ENCODE assay signal across 23 cellular contexts in the genomic region with DNA sequence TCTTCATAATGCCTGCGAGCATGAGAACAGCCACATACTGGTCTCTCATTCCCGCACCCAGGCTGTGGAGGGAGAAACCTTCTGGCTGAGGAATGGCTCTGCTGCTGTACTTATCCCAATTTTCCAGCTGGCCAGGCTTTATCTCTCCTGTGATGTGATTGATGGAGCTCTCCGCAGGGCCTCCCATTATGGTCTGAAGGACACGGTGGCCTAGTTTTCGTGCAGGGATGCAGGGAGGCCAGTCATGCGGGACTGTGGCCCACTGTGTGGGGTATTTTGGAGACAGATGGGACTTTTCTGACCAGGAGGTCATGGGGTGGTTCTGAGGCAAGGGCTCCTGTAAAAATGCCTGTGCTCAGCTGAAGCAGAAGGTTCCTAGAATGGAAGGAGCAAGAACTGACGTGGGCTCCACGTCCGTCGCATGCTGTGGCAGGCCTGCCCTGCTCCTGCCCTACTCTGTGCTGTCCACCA.
A peak's percentile ranks its signal among the peaks of the same experiment; 100 is the strongest.
DNase-seq lines count a peak whose midpoint lies in the region; ATAC-seq and TF ChIP-seq lines count a peak whose summit lies in the region.
"Had no signal": no experiment of that assay in that cellular context is flagged by ENCODE, and none has a peak within 500 bp of the region (broad histone marks: within the 10 kb centered on the region; RNA-seq: fewer than 3 reads in every experiment).

No MANE protein-coding gene starts in this region.

- H3K36me3 ChIP-seq in BE2C, result no peaks in the 10 kb centered on the region
- no peaks in the 10 kb centered on the region for H3K36me3 ChIP-seq in neural progenitor cell
- H3K36me3 ChIP-seq: thyroid gland had no signal

- H3K9me3 ChIP-seq in BE2C (no peaks in the 10 kb centered on the region), neural progenitor cell (ENCODE audit: low read depth) (no peaks in the 10 kb centered on the region)
- H3K9me3 ChIP-seq: thyroid gland had no signal

- H3K4me1 Mint-ChIP-seq in neural progenitor cell, result peaks cover 14% of the 10 kb centered on the region
- H3K4me1 Mint-ChIP-seq in activated CD8-positive, alpha-beta T cell treated with anti-CD3 and anti-CD28 coated beads, Interleukin-2, amount 10 ng/mL, durations not matched to agents 7 days and 5 days (ENCODE audit: low read depth), result peaks cover 11% of the 10 kb centered on the region

- no peaks in the 10 kb centered on the region for H4K20me1 ChIP-seq in neural progenitor cell (ENCODE audit: low read depth)

- H3K27me3 ChIP-seq in BE2C (no peaks in the 10 kb centered on the region), neural progenitor cell (no peaks in the 10 kb centered on the region)
- H3K27me3 ChIP-seq: thyroid gland had no signal

- no peak overlapping the region for H2AFZ ChIP-seq in neural progenitor cell (replicated peaks)
- H2AFZ ChIP-seq: GM23248 had no signal

- CTCF ChIA-PET in activated CD8-positive, alpha-beta T cell treated with anti-CD3 and anti-CD28 coated beads, Interleukin-2, amount 10 ng/mL, durations not matched to agents 7 days and 5 days (lab: Charles Lee), result no interaction called here

- H3K27ac ChIP-seq in neural progenitor cell, result no peak overlapping the region
- H3K27ac ChIP-seq: GM23248, thyroid gland had no signal

- H3K27ac Mint-ChIP-seq in neural progenitor cell, result peak overlapping the region; percentile 63
- H3K27ac Mint-ChIP-seq in activated CD8-positive, alpha-beta T cell treated with anti-CD3 and anti-CD28 coated beads, Interleukin-2, amount 10 ng/mL, durations not matched to agents 7 days and 5 days, result no peak overlapping the region
- H3K27ac Mint-ChIP-seq: activated CD4-positive, alpha-beta memory T cell treated with anti-CD3 and anti-CD28 coated beads for 36 hours; activated T-cell treated with anti-CD3 and anti-CD28 coated beads, Interleukin-2, amount 50 U/mL, for 72 hours; naive thymus-derived CD4-positive, alpha-beta T cell; T-helper 1 cell treated with Interleukin-12 subunit alpha and Interleukin-12 subunit beta and Interleukin-4 antibody, amounts not matched to agents 30 μg/mL and 1 μg/mL, for 36 hours; WTC11 had no signal

- H3K4me1 ChIP-seq in BE2C (no peaks in the 10 kb centered on the region), neural progenitor cell (peaks cover 6% of the 10 kb centered on the region)
- H3K4me1 ChIP-seq: thyroid gland had no signal

- H3K9me3 Mint-ChIP-seq in neural progenitor cell, result peaks cover 5% of the 10 kb centered on the region
- no peaks in the 10 kb centered on the region for H3K9me3 Mint-ChIP-seq in activated CD8-positive, alpha-beta T cell treated with anti-CD3 and anti-CD28 coated beads, Interleukin-2, amount 10 ng/mL, durations not matched to agents 7 days and 5 days (ENCODE audit: insufficient read depth)
- H3K9me3 Mint-ChIP-seq: T-helper 1 cell treated with Interleukin-12 subunit alpha and Interleukin-12 subunit beta and Interleukin-4 antibody, amounts not matched to agents 30 μg/mL and 1 μg/mL, for 36 hours had no signal

- POLR2A ChIA-PET in activated CD8-positive, alpha-beta T cell treated with anti-CD3 and anti-CD28 coated beads, Interleukin-2, amount 10 ng/mL, durations not matched to agents 7 days and 5 days (lab: Charles Lee), result no interaction called here

- no peak overlapping the region for H3K4me3 Mint-ChIP-seq in neural progenitor cell
- no peak overlapping the region for H3K4me3 Mint-ChIP-seq in activated CD8-positive, alpha-beta T cell treated with anti-CD3 and anti-CD28 coated beads, Interleukin-2, amount 10 ng/mL, durations not matched to agents 7 days and 5 days
- H3K4me3 Mint-ChIP-seq: activated CD4-positive, alpha-beta memory T cell treated with anti-CD3 and anti-CD28 coated beads for 36 hours; activated T-cell treated with anti-CD3 and anti-CD28 coated beads, Interleukin-2, amount 50 U/mL, for 72 hours; CD4-positive, alpha-beta memory T cell; naive thymus-derived CD4-positive, alpha-beta T cell; T-helper 1 cell treated with Interleukin-12 subunit alpha and Interleukin-12 subunit beta and Interleukin-4 antibody, amounts not matched to agents 30 μg/mL and 1 μg/mL, for 36 hours; WTC11 had no signal

- no peak overlapping the region for H3K4me3 ChIP-seq in BE2C (ENCODE audit: low read depth, low read length)
- H3K4me3 ChIP-seq in fibroblast of the aortic adventitia (ENCODE audit: low read depth, low read length), result no peak overlapping the region
- H3K4me3 ChIP-seq in neural progenitor cell, result no peak overlapping the region
- H3K4me3 ChIP-seq: GM23248, thyroid gland had no signal

- H3K9ac ChIP-seq in neural progenitor cell, result no peak overlapping the region
- H3K9ac ChIP-seq: GM23248 had no signal

- no peaks in the 10 kb centered on the region for H3K79me2 ChIP-seq in neural progenitor cell (ENCODE audit: low read depth)

- no peaks in the 10 kb centered on the region for H3K36me3 Mint-ChIP-seq in neural progenitor cell
- no peaks in the 10 kb centered on the region for H3K36me3 Mint-ChIP-seq in activated CD8-positive, alpha-beta T cell treated with anti-CD3 and anti-CD28 coated beads, Interleukin-2, amount 10 ng/mL, durations not matched to agents 7 days and 5 days (ENCODE audit: low read depth)
- H3K36me3 Mint-ChIP-seq: activated CD4-positive, alpha-beta memory T cell treated with anti-CD3 and anti-CD28 coated beads for 36 hours; CD4-positive, alpha-beta memory T cell; WTC11 had no signal

- no peak for ATAC-seq in HG02623 (IDR thresholded peaks at IDR 0.05; ENCODE audit: unreplicated experiment)
- no peak for ATAC-seq in activated CD8-positive, alpha-beta T cell treated with anti-CD3 and anti-CD28 coated beads, Interleukin-2, amount 10 ng/mL, durations not matched to agents 7 days and 5 days
- ATAC-seq: naive thymus-derived CD4-positive, alpha-beta T cell; WTC11 had no signal

- H3K27me3 Mint-ChIP-seq in neural progenitor cell (ENCODE audit: insufficient read depth, low read depth), result peaks cover 4% of the 10 kb centered on the region
- no peaks in the 10 kb centered on the region for H3K27me3 Mint-ChIP-seq in activated CD8-positive, alpha-beta T cell treated with anti-CD3 and anti-CD28 coated beads, Interleukin-2, amount 10 ng/mL, durations not matched to agents 7 days and 5 days (ENCODE audit: low read depth)
- H3K27me3 Mint-ChIP-seq: activated CD4-positive, alpha-beta memory T cell treated with anti-CD3 and anti-CD28 coated beads for 36 hours; CD4-positive, alpha-beta memory T cell had no signal

- TF ChIP-seq CTCF in BE2C (IDR thresholded peaks at IDR 0.05; ENCODE audit: low read depth, low read length) (no peak), fibroblast of the aortic adventitia (IDR thresholded peaks at IDR 0.05; ENCODE audit: insufficient read depth, low read length) (no peak), neural progenitor cell (IDR thresholded peaks at IDR 0.05) (no peak)

- no peaks in the 10 kb centered on the region for H3F3A ChIP-seq in neural progenitor cell (ENCODE audit: low read depth)

- DNase-seq in BE2C (peak; percentile 12), NCI-H82 (lab: John Stamatoyannopoulos, UW) (peak; percentile 88), fibroblast of the aortic adventitia (ENCODE audit: low read depth) (peak; percentile 29), neural progenitor cell (ENCODE audit: low spot score) (peak; percentile 21), NCI-H146 treated with DMSO at 0.1 percent for 48 hours (lab: John Stamatoyannopoulos, UW; ENCODE audit: unreplicated experiment) (no peak)
- no peak for DNase-seq in activated CD8-positive, alpha-beta T cell treated with anti-CD3 and anti-CD28 coated beads, Interleukin-2, amount 10 ng/mL, durations not matched to agents 7 days and 5 days
- DNase-seq in activated naive CD4-positive, alpha-beta T cell (lab: John Stamatoyannopoulos, UW), result no peak
- DNase-seq: activated CD4-positive, alpha-beta memory T cell treated with anti-CD3 and anti-CD28 coated beads for 36 hours; activated T-cell treated with anti-CD3 and anti-CD28 coated beads, Interleukin-2, amount 50 U/mL, for 72 hours; CD4-positive, alpha-beta memory T cell; central memory CD4-positive, alpha-beta T cell; DND-41; effector CD8-positive, alpha-beta T cell; GM23248; IMR-90; MM.1S; naive thymus-derived CD4-positive, alpha-beta T cell; NCI-H187 treated with DMSO at 0.1 percent for 48 hours; SHP77 had no signal

- no peak overlapping the region for H3K4me2 ChIP-seq in neural progenitor cell

Comparison
In these comparisons a context has a peak if more than half of its experiments do, and no peak if none do; other contexts are left out.
1. DNase-seq: peak in BE2C (single experiment), NCI-H82 (single experiment), fibroblast of the aortic adventitia (single experiment) and neural progenitor cell (single experiment); none in NCI-H146 treated with DMSO at 0.1 percent for 48 hours (single experiment), activated CD8-positive, alpha-beta T cell treated with anti-CD3 and anti-CD28 coated beads, Interleukin-2, amount 10 ng/mL, durations not matched to agents 7 days and 5 days (single experiment) and activated naive CD4-positive, alpha-beta T cell (0 of 4).